1 cellular context compared by ENCODE assay signal in genomic region chrX:71100581-71101505, GRCh38.
TF ChIP-seq lines count a peak whose summit lies in the region.

No MANE protein-coding gene starts in this region.

TF ChIP-seq in WTC11, 78 proteins besides CTCF, POLR2A, EP300 and RAD21 (continued from another document):
- TF ChIP-seq FOXP1 (CRISPR knock-in tag; IDR thresholded peaks at IDR 0.05; ENCODE audit: borderline replicate concordance) (no peak), CDX4 (CRISPR knock-in tag; IDR thresholded peaks at IDR 0.05; ENCODE audit: borderline replicate concordance) (no peak), NR1H2 (CRISPR knock-in tag; IDR thresholded peaks at IDR 0.05) (no peak), ZNF219 (CRISPR knock-in tag; IDR thresholded peaks at IDR 0.05; ENCODE audit: borderline replicate concordance) (no peak), SP1 (CRISPR knock-in tag; conservative IDR thresholded peaks at IDR 0.05) (no peak), CREM (CRISPR knock-in tag; IDR thresholded peaks at IDR 0.05) (no peak), ZNF416 (CRISPR knock-in tag; IDR thresholded peaks at IDR 0.05) (no peak), ZNF423 (CRISPR knock-in tag; IDR thresholded peaks at IDR 0.05) (no peak), ATF2 (CRISPR knock-in tag; IDR thresholded peaks at IDR 0.05; ENCODE audit: borderline replicate concordance, low read depth) (no peak), MLX (CRISPR knock-in tag; IDR thresholded peaks at IDR 0.05) (no peak), ZNF317 (CRISPR knock-in tag; IDR thresholded peaks at IDR 0.05; ENCODE audit: borderline replicate concordance, low read depth) (no peak), ZBTB43 (CRISPR knock-in tag; IDR thresholded peaks at IDR 0.05) (no peak), ETV6 (CRISPR knock-in tag; IDR thresholded peaks at IDR 0.05) (no peak), SMAD4 (CRISPR knock-in tag; IDR thresholded peaks at IDR 0.05) (no peak), CREB1 (CRISPR knock-in tag; IDR thresholded peaks at IDR 0.05) (no peak)
